Comparison of ENCODE assay signal across 22 cellular contexts in genomic region chr12:106431839-106432411, GRCh38.
DNase-seq lines count a peak whose midpoint lies in the region; ATAC-seq, FAIRE-seq and TF ChIP-seq lines count a peak whose summit lies in the region.
"Had no signal": no experiment of that assay in that cellular context is flagged by ENCODE, and none has a peak within 500 bp of the region (broad histone marks: within the 10 kb centered on the region; RNA-seq: fewer than 3 reads in every experiment).

No MANE protein-coding gene starts in this region.

- no peak overlapping the region for H3K14ac ChIP-seq in IMR-90 (replicated peaks; ENCODE audit: low read depth, low read length)
- no peak overlapping the region for H3K14ac ChIP-seq in trophoblast cell (ENCODE audit: low read length)

- no peak for TF ChIP-seq POLR2A in A549 (IDR thresholded peaks at IDR 0.05; ENCODE audit: low read length)
- no peak for TF ChIP-seq POLR2A in IMR-90 (IDR thresholded peaks at IDR 0.05; ENCODE audit: low read depth, low read length)
- no peak for TF ChIP-seq POLR2A in K562 (conservative IDR thresholded peaks at IDR 0.05)

- DNase-seq in A549 (ENCODE audit: low read depth in 1 of 2, low spot score in 1 of 2) (no peak), IMR-90 (peak; percentile 66), K562 (ENCODE audit: extremely low read depth in 1 of 4, low spot score in 3 of 4) (no peak), fibroblast of the aortic adventitia (ENCODE audit: low read depth) (peak; percentile 46), trophoblast cell (no peak)
- DNase-seq: 8988T; CD4-positive, CD25-positive, alpha-beta regulatory T cell; CD8-positive, alpha-beta T cell; DMS 273 treated with DMSO at 0.1 percent for 48 hours; DMS79; GF-D8; GM23248; H9 had no signal

- H2BK5ac ChIP-seq in IMR-90 (ENCODE audit: low read depth, low read length, poor library complexity, severe bottlenecking): no peak overlapping the region
- no peak overlapping the region for H2BK5ac ChIP-seq in trophoblast cell (ENCODE audit: low read depth, low read length, poor library complexity)

- H3K79me1 ChIP-seq in IMR-90 (ENCODE audit: low read depth in 1 of 2, low read length in 2 of 2) (no peaks in the 10 kb centered on the region; a peak in 1 of 4 replicates), trophoblast cell (ENCODE audit: low read length) (no peaks in the 10 kb centered on the region)

- CTCF ChIA-PET in A549 (lab: Yijun Ruan, JAX) (interaction anchor here (0.6 kb wide), 2 partner anchors 41 to 339 kb away, joined by 3 read pairs; no protein-coding TSS in a partner anchor), IMR-90 (lab: Yijun Ruan, JAX) (interaction anchor here (0.6 to 0.8 kb wide), 2 partner anchors 15 to 409 kb away, joined by 3 to 4 read pairs; no protein-coding TSS in a partner anchor), K562 (lab: Yijun Ruan, JAX; ENCODE audit: low intra/inter-chr PET ratio) (no interaction called here)

- BruUV-seq in IMR-90 (replicated peaks; lab: Mats Ljungman, UMichigan): no TSS peak
- no TSS peak for BruUV-seq in K562 (replicated peaks; lab: Mats Ljungman, UMichigan)

- H3K4me2 ChIP-seq in A549 (no peak overlapping the region), IMR-90 (ENCODE audit: low read depth, low read length) (no peak overlapping the region), K562 (ENCODE audit: insufficient read depth, low read length) (no peak overlapping the region), trophoblast cell (ENCODE audit: low read length) (no peak overlapping the region)
- H3K4me2 ChIP-seq: BLaER1 had no signal

- FAIRE-seq in A549 (lab: Jason Lieb, UNC) (no peak), K562 (lab: Jason Lieb, UNC) (no peak)
- FAIRE-seq: D721Med, GM12891, GM18507, H1 had no signal

- H2AK9ac ChIP-seq in IMR-90 (replicated peaks; ENCODE audit: low read depth, low read length, poor library complexity): no peak overlapping the region

- H3K4me1 ChIP-seq in A549 (no peaks in the 10 kb centered on the region), IMR-90 (ENCODE audit: control insufficient read depth, insufficient read depth, low read length) (no peaks in the 10 kb centered on the region), K562 (replicated peaks in 1 of 2; ENCODE audit: control insufficient read depth in 2 of 2, insufficient read depth in 2 of 2, low read length in 2 of 2) (no peaks in the 10 kb centered on the region), trophoblast cell (ENCODE audit: control insufficient read depth in 1 of 2, insufficient read depth in 2 of 2, low read length in 2 of 2) (no peaks in the 10 kb centered on the region)
- H3K4me1 ChIP-seq: BLaER1 had no signal

- no peak overlapping the region for H3K56ac ChIP-seq in IMR-90 (ENCODE audit: extremely low read depth, insufficient read depth, low read length)

- no peak overlapping the region for H3K9ac ChIP-seq in IMR-90 (ENCODE audit: low read depth, low read length)
- H3K9ac ChIP-seq in K562 (ENCODE audit: insufficient read depth in 1 of 2, low read depth in 2 of 2, low read length in 2 of 2): no peak overlapping the region
- no peak overlapping the region for H3K9ac ChIP-seq in trophoblast cell (ENCODE audit: low read length)
- H3K9ac ChIP-seq: BLaER1, GM23248 had no signal

- H3K23ac ChIP-seq in IMR-90 (ENCODE audit: low read depth, low read length) (no peak overlapping the region), trophoblast cell (ENCODE audit: low read length) (no peak overlapping the region)

- no peak overlapping the region for H3K18ac ChIP-seq in IMR-90 (ENCODE audit: low read depth, low read length)
- H3K18ac ChIP-seq in trophoblast cell (ENCODE audit: low read length): no peak overlapping the region

- no peak overlapping the region for H2AFZ ChIP-seq in IMR-90 (replicated peaks; ENCODE audit: low read length, poor library complexity)
- no peak overlapping the region for H2AFZ ChIP-seq in K562 (ENCODE audit: low read depth, low read length)
- H2AFZ ChIP-seq in trophoblast cell (ENCODE audit: insufficient read depth, low read length, poor library complexity): no peak overlapping the region
- H2AFZ ChIP-seq: GM23248 had no signal

- H3K27ac ChIP-seq in A549 (no peak overlapping the region), IMR-90 (ENCODE audit: insufficient read depth, low read length) (no peak overlapping the region), K562 (ENCODE audit: extremely low read depth, low read depth, low read length) (no peak overlapping the region), trophoblast cell (ENCODE audit: low read depth, low read length) (no peak overlapping the region)
- H3K27ac ChIP-seq: BLaER1, C4-2B, GM23248 had no signal

- H2BK120ac ChIP-seq in IMR-90 (ENCODE audit: low read depth, low read length) (no peak overlapping the region), trophoblast cell (ENCODE audit: insufficient read depth, low read length, poor library complexity) (no peak overlapping the region)

- H4K20me1 ChIP-seq in IMR-90 (ENCODE audit: insufficient read depth, low read length): no peaks in the 10 kb centered on the region
- H4K20me1 ChIP-seq in K562 (replicated peaks; ENCODE audit: control insufficient read depth, insufficient read depth, low read length): no peaks in the 10 kb centered on the region
- H4K20me1 ChIP-seq: BLaER1 had no signal

- no peaks in the 10 kb centered on the region for H3K27me3 ChIP-seq in IMR-90 (ENCODE audit: control insufficient read depth, insufficient read depth, low read length)
- H3K27me3 ChIP-seq in K562 (ENCODE audit: control insufficient read depth in 2 of 2, insufficient read depth in 2 of 2, low read length in 2 of 2): no peaks in the 10 kb centered on the region
- no peaks in the 10 kb centered on the region for H3K27me3 ChIP-seq in trophoblast cell (ENCODE audit: insufficient read depth, low read length)
- H3K27me3 ChIP-seq: BLaER1 had no signal

- no peak overlapping the region for H2BK20ac ChIP-seq in IMR-90 (ENCODE audit: low read depth, low read length)

- H2BK12ac ChIP-seq in trophoblast cell (ENCODE audit: low read length): no peak overlapping the region

- no peak for TF ChIP-seq RAD21 in A549 (conservative IDR thresholded peaks at IDR 0.05 in 1 of 2, IDR thresholded peaks at IDR 0.05 in 1 of 2)
- no peak for TF ChIP-seq RAD21 in IMR-90 (IDR thresholded peaks at IDR 0.05; ENCODE audit: low read length)
- no peak for TF ChIP-seq RAD21 in K562 (CRISPR knock-in tag; conservative IDR thresholded peaks at IDR 0.05 in 1 of 2, IDR thresholded peaks at IDR 0.05 in 1 of 2)

- 93% methylated on average over 3 of the region's 3 CpGs for WGBS in A549 (ENCODE audit: missing lambda C conversion rate)
- no CpG with 5 or more reads among the region's 3 CpGs for WGBS in IMR-90 (ENCODE audit: extremely low coverage in 2 of 2, insufficient read length in 1 of 2), 2 experiments
- 81% methylated on average over 3 of the region's 3 CpGs for WGBS in K562 (ENCODE audit: insufficient coverage, low coverage, missing lambda C conversion rate)
- no CpG with 5 or more reads among the region's 3 CpGs for WGBS in trophoblast cell (ENCODE audit: extremely low coverage, insufficient coverage, insufficient read length)

- TF ChIP-seq CTCF in A549 (IDR thresholded peaks at IDR 0.05): no peak
- no peak for TF ChIP-seq CTCF in IMR-90 (conservative IDR thresholded peaks at IDR 0.05; ENCODE audit: low read depth, low read length)
- TF ChIP-seq CTCF in K562 (IDR thresholded peaks at IDR 0.05 in 2 of 3, conservative IDR thresholded peaks at IDR 0.05 in 1 of 3; ENCODE audit: insufficient read depth in 2 of 3, low read depth in 1 of 3, low read length in 3 of 3): no peak
- TF ChIP-seq CTCF in fibroblast of the aortic adventitia (IDR thresholded peaks at IDR 0.05; ENCODE audit: insufficient read depth, low read length): no peak

- no peak overlapping the region for H4K8ac ChIP-seq in IMR-90 (ENCODE audit: low read depth in 2 of 2, low read length in 2 of 2)
- H4K8ac ChIP-seq in trophoblast cell (ENCODE audit: low read depth, low read length): no peak overlapping the region

- intact Hi-C loops in IMR-90 (cut with micrococcal nuclease) (no loop called here), K562 (cut with micrococcal nuclease) (no loop called here)

- ATAC-seq in A549 (no peak), IMR-90 (ENCODE audit: low read depth) (peak; percentile 76), K562 (no peak), GM19035 (IDR thresholded peaks at IDR 0.05; ENCODE audit: unreplicated experiment) (no peak), GM19463 (IDR thresholded peaks at IDR 0.05; ENCODE audit: unreplicated experiment) (no peak)
- ATAC-seq: CD8-positive, alpha-beta T cell; HCT116 had no signal

- POLR2A ChIA-PET in A549 (lab: Yijun Ruan, JAX): no interaction called here
- POLR2A ChIA-PET in IMR-90 (lab: Charles Lee; ENCODE audit: unreplicated experiment): no interaction called here
- POLR2A ChIA-PET in K562 (lab: Yijun Ruan, JAX): interaction anchor here (1.1 kb wide), 1 partner anchor 13 kb away, joined by 4 read pairs; no protein-coding TSS in a partner anchor

- H3K36me3 ChIP-seq in IMR-90 (ENCODE audit: control insufficient read depth, insufficient read depth, low read length) (peaks cover 9% of the 10 kb centered on the region), K562 (ENCODE audit: control insufficient read depth, insufficient read depth, low read length) (peaks cover 50% of the 10 kb centered on the region; the same call in 1 of the 3 replicates), trophoblast cell (ENCODE audit: control insufficient read depth in 1 of 2, insufficient read depth in 2 of 2, low read length in 2 of 2) (peaks cover 0 to 3% of the 10 kb centered on the region in 2 experiments)

- H2AK5ac ChIP-seq in IMR-90 (ENCODE audit: low read depth, low read length): no peak overlapping the region
- H2AK5ac ChIP-seq in trophoblast cell (ENCODE audit: low read length): no peak overlapping the region

- H2BK15ac ChIP-seq in IMR-90 (ENCODE audit: low read depth, low read length): no peak overlapping the region

- H4K5ac ChIP-seq in IMR-90 (ENCODE audit: low read depth, low read length): no peak overlapping the region

- no peak for TF ChIP-seq EP300 in A549 (IDR thresholded peaks at IDR 0.05)
- no peak for TF ChIP-seq EP300 in K562 (IDR thresholded peaks at IDR 0.05; ENCODE audit: low read length)

- in situ Hi-C loops in IMR-90 (cut with MboI; ENCODE audit: low sequenced_read_pairs) (no loop called here), K562 (cut with MboI) (no loop called here)

- H3K9me3 ChIP-seq in A549 (no peaks in the 10 kb centered on the region), IMR-90 (ENCODE audit: control insufficient read depth, insufficient read depth, low read length) (no peaks in the 10 kb centered on the region), K562 (replicated peaks; ENCODE audit: control insufficient read depth, insufficient read depth, low read depth, low read length) (no peaks in the 10 kb centered on the region), trophoblast cell (ENCODE audit: insufficient read depth, low read depth, low read length) (no peaks in the 10 kb centered on the region)
- H3K9me3 ChIP-seq: BLaER1 had no signal

- H3K4ac ChIP-seq in IMR-90 (ENCODE audit: low read depth, low read length) (no peak overlapping the region), trophoblast cell (ENCODE audit: low read depth, low read length) (no peak overlapping the region)

- H4K12ac ChIP-seq in trophoblast cell (ENCODE audit: low read depth, low read length): no peak overlapping the region

- H3K9me1 ChIP-seq in IMR-90 (ENCODE audit: insufficient read depth, low read length) (no peaks in the 10 kb centered on the region), K562 (ENCODE audit: control insufficient read depth, insufficient read depth, low read length) (no peaks in the 10 kb centered on the region)

- H3K4me3 ChIP-seq in A549 (no peak overlapping the region), IMR-90 (ENCODE audit: insufficient read depth, low read depth, low read length) (no peak overlapping the region), K562 (no peak overlapping the region), fibroblast of the aortic adventitia (ENCODE audit: low read depth, low read length) (no peak overlapping the region), trophoblast cell (ENCODE audit: low read depth, low read length) (no peak overlapping the region)
- H3K4me3 ChIP-seq: BLaER1, GM23248 had no signal

- H3K79me2 ChIP-seq in K562 (ENCODE audit: control insufficient read depth, insufficient read depth, low read length) (no peaks in the 10 kb centered on the region), trophoblast cell (ENCODE audit: control insufficient read depth, insufficient read depth, low read length, poor library complexity) (no peaks in the 10 kb centered on the region)

- H4K91ac ChIP-seq in IMR-90 (ENCODE audit: insufficient read depth, low read depth, low read length) (no peak overlapping the region), trophoblast cell (ENCODE audit: low read depth, low read length) (no peak overlapping the region)

- dilution Hi-C loops in IMR-90 (cut with HindIII; ENCODE audit: low sequenced_read_pairs, unreplicated experiment): no loop called here

Comparison
In these comparisons a context has a peak if more than half of its experiments do, and no peak if none do; other contexts are left out.
1. DNase-seq: peak in IMR-90 (single experiment) and fibroblast of the aortic adventitia (single experiment); none in A549 (0 of 2), K562 (0 of 4) and trophoblast cell (0 of 2).
2. Of the 35 proteins assayed by ChIP-seq in both K562 and A549: peak only in K562: none; only in A549: MAFK; in both: none; in neither: 34.